ENCODE assay signal across 8 cellular contexts in the genomic region with DNA sequence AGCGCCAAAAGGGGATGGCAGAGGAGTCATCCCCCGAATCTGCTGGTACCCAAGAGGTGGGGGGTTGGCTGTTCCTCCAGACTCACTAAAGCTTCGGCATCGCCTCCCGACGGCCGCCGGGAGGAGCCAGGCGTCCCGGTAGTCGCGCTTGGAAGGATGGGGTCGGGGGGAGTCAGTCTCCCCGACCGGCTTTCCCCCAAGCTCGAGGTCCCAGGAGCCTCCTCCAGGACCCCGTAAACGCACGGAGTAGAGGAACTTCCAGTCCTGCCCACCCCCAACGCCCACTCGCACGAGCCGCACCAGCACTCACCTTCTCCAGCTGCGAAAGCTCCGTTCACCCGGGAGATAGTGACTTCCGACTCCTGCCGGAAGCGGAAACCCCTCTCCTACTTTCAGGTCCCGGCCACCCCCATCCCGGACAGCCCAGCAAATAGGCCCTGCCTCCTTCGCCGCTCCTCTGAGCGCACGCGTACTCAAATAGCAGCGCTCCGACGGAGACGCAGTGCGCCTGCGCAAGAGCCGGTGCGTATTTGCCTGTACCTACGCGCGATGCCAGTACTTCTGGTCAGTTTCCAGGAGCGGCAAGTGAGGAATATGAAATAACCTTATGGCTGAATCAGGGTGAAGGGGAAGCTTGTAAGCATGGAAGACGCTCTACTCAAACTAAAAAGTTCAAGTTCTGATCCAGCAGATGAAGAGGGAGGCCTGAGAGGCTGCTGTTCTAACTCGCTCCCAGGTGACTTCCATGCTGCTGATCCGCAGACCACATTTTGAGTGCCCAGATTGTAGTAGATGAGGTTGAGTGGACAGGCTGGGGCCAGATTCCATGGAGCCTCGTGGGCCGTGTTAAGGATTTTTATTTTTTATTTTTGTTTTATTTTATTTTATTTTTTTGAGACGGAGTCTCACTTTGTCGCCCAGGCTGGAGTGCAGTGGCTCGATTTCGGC. TPM values are rescaled to one million over a fixed set of nuclear protein-coding genes. Genes with fewer than 3 reads are reported as not detected.
DNase-seq lines count a peak whose midpoint lies in the region; ATAC-seq and TF ChIP-seq lines count a peak whose summit lies in the region.

A gene (minus strand): TSS at position 350 of the 948 bp plus-strand sequence. CDS start 4,883 bp downstream, outside the sequence.

- DNase-seq in AG09309 (ENCODE audit: low read depth) (peak; percentile 88), NCI-H460 (ENCODE audit: extremely low read depth, low read depth) (peak; percentile 95), cerebellar nuclear complex (lab: John Stamatoyannopoulos, UW) (peak; percentile 83 to 98), islet precursor cell (peak; percentile 99)
- DNase-seq in activated CD4-positive, CD25-positive, alpha-beta regulatory T cell treated with anti-CD3 and anti-CD28 coated beads, Interleukin-2, amount 50 U/mL, for 72 hours, result peak; percentile 95
- peak; percentile 89 to 97 (median 97) for DNase-seq in stimulated activated CD4-positive, alpha-beta T cell treated with anti-CD3 and anti-CD28 coated beads, Interleukin-12 subunit alpha, Interleukin-12 subunit beta, amount 100 ng/mL, for 48 hours (ENCODE audit: low read depth in 2 of 3, low spot score in 1 of 3)

- TF ChIP-seq CTCF in AG09309 (IDR thresholded peaks at IDR 0.05; ENCODE audit: control insufficient read depth, insufficient read depth, low read depth, low read length, missing control alignments), result peak; percentile 31

- ATAC-seq in GM19023 (IDR thresholded peaks at IDR 0.05; ENCODE audit: unreplicated experiment) (peak; percentile 80), HG03354 (IDR thresholded peaks at IDR 0.05; ENCODE audit: poor library complexity, severe bottlenecking, unreplicated experiment) (peak; percentile 85)

- H3K4me3 ChIP-seq in AG09309 (ENCODE audit: control insufficient read depth, low read depth, low read length), result peak within 1 kb of the TSS; percentile 90

RNA-seq across cellular contexts. Expression of the gene that starts here (rescaled TPM):
- total RNA-seq in NCI-H460 (2014; rRNA removed; shearing (Covaris generic)), result 31.6 and 35.3 TPM in 2 replicates
- polyA plus RNA-seq in NCI-H460 (2014; cell fraction: nucleus; rRNA removed), result 34.2 and 43.8 TPM in 2 replicates

Comparison
In these comparisons a context has a peak if more than half of its experiments do, and no peak if none do; other contexts are left out.
1. Peak in every context shown above with its lines: DNase-seq, ATAC-seq and H3K4me3 ChIP-seq.